34 cellular contexts compared by ENCODE assay signal in genomic region chr4:61785766-61786165, GRCh38.
"Had no signal": no experiment of that assay in that cellular context is flagged by ENCODE, and none has a peak within 500 bp of the region (broad histone marks: within the 10 kb centered on the region; RNA-seq: fewer than 3 reads in every experiment).

No MANE protein-coding gene starts in this region.

- H3K4me3 ChIP-seq: MG63 had no signal

- DNase-seq: Karpas-422, Kasumi-1, KG1, MG63, MM.1S, MV-4-11, NCI-H1048, NCI-H1092, NCI-H1092 treated with DMSO at 0.1 percent for 48 hours, NCI-H1105, NCI-H1105 treated with DMSO at 0.1 percent for 48 hours, NCI-H1417, NCI-H1417 treated with DMSO at 0.1 percent for 48 hours, NCI-H1436, NCI-H1436 treated with DMSO at 0.1 percent for 48 hours, NCI-H146, NCI-H1694, NCI-H1694 treated with DMSO at 0.1 percent for 48 hours, NCI-H187, NCI-H187 treated with DMSO at 0.1 percent for 48 hours, NCI-H1930, NCI-H2029, NCI-H2029 treated with DMSO at 0.1 percent for 48 hours, NCI-H2081, NCI-H2081 treated with DMSO at 0.1 percent for 48 hours, NCI-H2107, NCI-H2171, NCI-H2171 treated with DMSO at 0.1 percent for 48 hours, NCI-H2227 treated with DMSO at 0.1 percent for 48 hours, NCI-H226, NCI-H345, NCI-H510A, NCI-H510A treated with DMSO at 0.1 percent for 48 hours, NCI-H524 had no signal
